8 cellular contexts compared by ENCODE assay signal in genomic region chr5:43038523-43038989, GRCh38. TPM values are rescaled to one million over a fixed set of nuclear protein-coding genes. Genes with fewer than 3 reads are reported as not detected.
A peak's percentile ranks its signal among the peaks of the same experiment; 100 is the strongest.
DNase-seq lines count a peak whose midpoint lies in the region; ATAC-seq and TF ChIP-seq lines count a peak whose summit lies in the region.

No MANE protein-coding gene starts in this region.

- POLR2A ChIA-PET in RWPE1 (lab: Yijun Ruan, JAX; ENCODE audit: low non-redundant PET) = interaction anchor here (0.5 kb wide), 1 partner anchor 26 kb away, joined by 4 read pairs; no protein-coding TSS in a partner anchor

- no peak for TF ChIP-seq CTCF in DND-41 (IDR thresholded peaks at IDR 0.05; ENCODE audit: borderline replicate concordance, extremely low read depth, low read length, poor library complexity, severe bottlenecking)
- no peak for TF ChIP-seq CTCF in RWPE1 (conservative IDR thresholded peaks at IDR 0.05; ENCODE audit: low read depth)
- TF ChIP-seq CTCF in coronary artery (IDR thresholded peaks at IDR 0.05) = no peak
- no peak for TF ChIP-seq CTCF in ovary (IDR thresholded peaks at IDR 0.05)

- no peak for TF ChIP-seq POLR2A in ovary (IDR thresholded peaks at IDR 0.05)

- ATAC-seq in DND-41 (ENCODE audit: insufficient read depth, low read depth) = peak; percentile 21
- ATAC-seq in esophagus mucosa = no peak
- no peak for ATAC-seq in left lobe of liver

- no peaks in the 10 kb centered on the region for H3K27me3 ChIP-seq in DND-41 (ENCODE audit: insufficient read depth, low read length, poor library complexity)
- no peaks in the 10 kb centered on the region for H3K27me3 ChIP-seq in ovary

- DNase-seq in DND-41 (peak; percentile 84), RWPE1 (ENCODE audit: low spot score) (no peak), coronary artery (ENCODE audit: low spot score) (no peak), ovary (no peak), HT-29 (ENCODE audit: low spot score) (no peak), left lobe of liver (ENCODE audit: low spot score) (no peak), nucleus accumbens (lab: John Stamatoyannopoulos, UW) (no peak)

- intact Hi-C loops in ovary (cut with DNase I) = loop anchor here in 2 of 4 donors (5.0 to 10.0 kb wide), 2 partner anchors 124 to 131 kb away; no protein-coding TSS in a partner anchor

- peak overlapping the region; percentile 100 for H3K27ac ChIP-seq in DND-41 (ENCODE audit: low read length)
- peak overlapping the region; percentile 13; the same call in 1 of the 2 replicates for H3K27ac ChIP-seq in RWPE1
- H3K27ac ChIP-seq in coronary artery = peak overlapping the region; percentile 19 to 75
- H3K27ac ChIP-seq in ovary = no peak overlapping the region

- H3K36me3 ChIP-seq in DND-41 (ENCODE audit: insufficient read depth, low read length) (no peaks in the 10 kb centered on the region), ovary (no peaks in the 10 kb centered on the region)

- H3K4me2 ChIP-seq in DND-41 (ENCODE audit: insufficient read depth, low read length) = peak overlapping the region; percentile 82

- peak overlapping the region; percentile 35 for H2AFZ ChIP-seq in DND-41 (ENCODE audit: low read depth, low read length)

- H3K9me3 ChIP-seq in DND-41 (ENCODE audit: insufficient read depth, low read length, severe bottlenecking) (no peaks in the 10 kb centered on the region), ovary (no peaks in the 10 kb centered on the region)

- WGBS in ovary, 3 donors = 69 to 78% (median 78%) methylated on average over 16 of the region's 16 CpGs

- CTCF ChIA-PET in RWPE1 (lab: Yijun Ruan, JAX) = interaction anchor here (0.6 to 1.2 kb wide), 2 partner anchors 94 to 130 kb away, joined by 3 read pairs; no protein-coding TSS in a partner anchor

- H3K4me3 ChIP-seq in DND-41 (ENCODE audit: low read depth in 1 of 2, low read length in 2 of 2) (peak overlapping the region; percentile 42 to 71), coronary artery (peak overlapping the region; percentile 63), ovary (peak overlapping the region; percentile 22)

- no peak for TF ChIP-seq EP300 in ovary (IDR thresholded peaks at IDR 0.05)

- peaks cover 96% of the 10 kb centered on the region for H3K79me2 ChIP-seq in DND-41 (ENCODE audit: insufficient read depth, low read length)

- H3K9ac ChIP-seq in DND-41 (ENCODE audit: low read depth, low read length) = peak overlapping the region; percentile 90

- no peaks in the 10 kb centered on the region for H4K20me1 ChIP-seq in DND-41 (ENCODE audit: insufficient read depth, low read length)

- H3K4me1 ChIP-seq in DND-41 (ENCODE audit: insufficient read depth, low read length) (peaks cover 45% of the 10 kb centered on the region), ovary (ENCODE audit: insufficient read depth) (no peaks in the 10 kb centered on the region)

RNA-seq across cellular contexts. Expression of gene ANXA2R, which starts 1.6 kb away (rescaled TPM):
- total RNA-seq in ovary (1 to 10 TPM; 1.1 to 2.7 (median 1.7) TPM), esophagus mucosa (1.8 TPM), left lobe of liver (0.35 TPM)
- 1 to 10 TPM; 1.2 to 1.6 TPM for polyA plus RNA-seq in ovary
- total RNA-seq in HT-29 (2014; rRNA removed; shearing (Covaris generic)) = 21.1 and 22.7 TPM in 2 replicates

Comparison
In these comparisons a context has a peak if more than half of its experiments do, and no peak if none do; other contexts are left out.
1. H3K27ac ChIP-seq: peak in DND-41 (single experiment), RWPE1 (single experiment) and coronary artery (2 of 2); none in ovary (0 of 2).
2. Peak in every context shown above with its lines, with median percentiles within 50 percentile points of each other: H3K4me3 ChIP-seq.